In genomic region chr6:149136913-149137286, GRCh38 we compare ENCODE assay signal across 20 cellular contexts.
"Had no signal": no experiment of that assay in that cellular context is flagged by ENCODE, and none has a peak within 500 bp of the region (broad histone marks: within the 10 kb centered on the region; RNA-seq: fewer than 3 reads in every experiment).

No MANE protein-coding gene starts in this region.

- ATAC-seq: heart left ventricle; left colon; naive thymus-derived CD4-positive, alpha-beta T cell; psoas muscle; stimulated activated naive B cell treated with anti-CD40 and anti-IgM and Interleukin-4, amounts not matched to agents 10 μg/mL and 1 μg/mL and 100 μg/mL, for 72 hours; stimulated activated naive CD8-positive, alpha-beta T cell treated with anti-CD3 and anti-CD28 coated beads, Interleukin-15, amount 100 ng/mL, for 72 hours; upper lobe of right lung had no signal

- H3K4me3 Mint-ChIP-seq: endodermal cell; naive thymus-derived CD4-positive, alpha-beta T cell; nephron progenitor cell; stimulated activated naive B cell treated with anti-CD40 and anti-IgM and Interleukin-4, amounts not matched to agents 10 μg/mL and 1 μg/mL and 100 μg/mL, for 72 hours; stimulated activated naive CD8-positive, alpha-beta T cell treated with anti-CD3 and anti-CD28 coated beads, Interleukin-15, amount 100 ng/mL, for 72 hours had no signal

- H3K27ac Mint-ChIP-seq: endodermal cell; nephron progenitor cell; stimulated activated naive B cell treated with anti-CD40 and anti-IgM and Interleukin-4, amounts not matched to agents 10 μg/mL and 1 μg/mL and 100 μg/mL, for 72 hours had no signal

- DNase-seq: dermis blood vessel endothelial cell; endodermal cell; erythroblast; foreskin melanocyte; heart left ventricle; hippocampal formation; left colon; mesendoderm; naive thymus-derived CD4-positive, alpha-beta T cell; nephron progenitor cell; psoas muscle; retina; spleen; stimulated activated CD4-positive, alpha-beta T cell treated with anti-CD3 and anti-CD28 coated beads, Interleukin-15, amount 100 ng/mL, for 24 hours; stimulated activated CD4-positive, alpha-beta T cell treated with anti-CD3 and anti-CD28 coated beads, Interleukin-1b, Interleukin-23, amount 100 ng/mL, for 48 hours; stimulated activated CD4-positive, alpha-beta T cell treated with anti-CD3 and anti-CD28 coated beads, Interleukin-4, amount 100 ng/mL, for 4 hours; stimulated activated naive B cell treated with anti-CD40 and anti-IgM and Interleukin-4, amounts not matched to agents 10 μg/mL and 1 μg/mL and 100 μg/mL, for 72 hours; stimulated activated naive CD8-positive, alpha-beta T cell treated with anti-CD3 and anti-CD28 coated beads, Interleukin-15, amount 100 ng/mL, for 72 hours; testis; upper lobe of right lung had no signal

- H3K27me3 Mint-ChIP-seq: naive thymus-derived CD4-positive, alpha-beta T cell; stimulated activated naive CD8-positive, alpha-beta T cell treated with anti-CD3 and anti-CD28 coated beads, Interleukin-15, amount 100 ng/mL, for 72 hours had no signal

- H3K36me3 Mint-ChIP-seq: stimulated activated naive B cell treated with anti-CD40 and anti-IgM and Interleukin-4, amounts not matched to agents 10 μg/mL and 1 μg/mL and 100 μg/mL, for 72 hours had no signal

- H3K9me3 Mint-ChIP-seq: endodermal cell; stimulated activated naive B cell treated with anti-CD40 and anti-IgM and Interleukin-4, amounts not matched to agents 10 μg/mL and 1 μg/mL and 100 μg/mL, for 72 hours had no signal
